9 cellular contexts compared by ENCODE assay signal in genomic region chr18:58584219-58585127, GRCh38. TPM values are rescaled to one million over a fixed set of nuclear protein-coding genes. Genes with fewer than 3 reads are reported as not detected.
DNase-seq lines count a peak whose midpoint lies in the region; ATAC-seq, FAIRE-seq and TF ChIP-seq lines count a peak whose summit lies in the region.
"Had no signal": no experiment of that assay in that cellular context is flagged by ENCODE, and none has a peak within 500 bp of the region (broad histone marks: within the 10 kb centered on the region; RNA-seq: fewer than 3 reads in every experiment).

No MANE protein-coding gene starts in this region.

- H3K9ac ChIP-seq in H1 (replicated peaks in 1 of 4; ENCODE audit: extremely low read depth in 1 of 4, low read depth in 3 of 4, low read length in 3 of 4) (peak overlapping the region in 2 of 4 experiments; percentile 0 to 17; a peak in 1 of 7 replicates), neuronal stem cell (ENCODE audit: low read depth, low read length, poor library complexity) (no peak overlapping the region)

- no peak overlapping the region for H2BK15ac ChIP-seq in H1 (ENCODE audit: low read length)
- H2BK15ac ChIP-seq in neuronal stem cell (ENCODE audit: low read length): no peak overlapping the region

- FAIRE-seq in GM18507 (lab: Jason Lieb, UNC): peak; percentile 57
- peak; percentile 94 for FAIRE-seq in H1 (lab: Jason Lieb, UNC)

- H3K27me3 ChIP-seq in H1 (replicated peaks in 1 of 4; ENCODE audit: control insufficient read depth in 3 of 4, extremely low read depth in 1 of 4, insufficient read depth in 3 of 4, low read length in 3 of 4) (no peaks in the 10 kb centered on the region), neuronal stem cell (ENCODE audit: control insufficient read depth in 3 of 3, insufficient read depth in 3 of 3, low read depth in 1 of 3, low read length in 3 of 3) (no peaks in the 10 kb centered on the region)

- POLR2A ChIA-PET in H1 (lab: Charles Lee; ENCODE audit: partially characterized antibody): no interaction called here

- peaks cover 4 to 20% (median 14%) of the 10 kb centered on the region in 4 experiments for H3K4me1 ChIP-seq in H1 (replicated peaks in 1 of 4; ENCODE audit: control insufficient read depth in 3 of 4, insufficient read depth in 4 of 4, low read length in 3 of 4)
- peaks cover 17 to 42% of the 10 kb centered on the region in 2 donors for H3K4me1 ChIP-seq in neuronal stem cell (ENCODE audit: control insufficient read depth in 2 of 2, insufficient read depth in 1 of 2, low read depth in 1 of 2, low read length in 2 of 2)

- H2BK5ac ChIP-seq in H1 (ENCODE audit: low read depth, low read length): peak overlapping the region; percentile 80; the same call in 1 of the 2 replicates
- no peak overlapping the region for H2BK5ac ChIP-seq in neuronal stem cell (ENCODE audit: low read length)

- H3K4me2 ChIP-seq in H1 (ENCODE audit: insufficient read depth in 1 of 2, low read depth in 2 of 2, low read length in 2 of 2): peak overlapping the region; percentile 26 to 46; a peak in 3 of 4 replicates
- peak overlapping the region; percentile 36 for H3K4me2 ChIP-seq in neuronal stem cell (ENCODE audit: insufficient read depth, low read length, poor library complexity, severe bottlenecking)

- peak overlapping the region; percentile 91 for H2BK12ac ChIP-seq in H1 (ENCODE audit: low read depth, low read length)
- no peak overlapping the region for H2BK12ac ChIP-seq in neuronal stem cell (ENCODE audit: low read length)

- H3K23me2 ChIP-seq in H1 (ENCODE audit: low read depth, low read length): no peaks in the 10 kb centered on the region

- H3K4ac ChIP-seq in H1 (replicated peaks; ENCODE audit: insufficient read length, low read depth, low read length) (no peak overlapping the region), neuronal stem cell (ENCODE audit: low read length) (no peak overlapping the region)

- H2AK5ac ChIP-seq in H1 (ENCODE audit: low read depth, low read length): no peak overlapping the region; the same call in 1 of the 2 replicates
- no peak overlapping the region for H2AK5ac ChIP-seq in neuronal stem cell (ENCODE audit: low read depth, low read length)

- no peaks in the 10 kb centered on the region for H4K20me1 ChIP-seq in H1 (replicated peaks in 1 of 2; ENCODE audit: control insufficient read depth in 1 of 2, insufficient read depth in 2 of 2, low read length in 2 of 2)

- TF ChIP-seq RAD21 in H1 (IDR thresholded peaks at IDR 0.05 in 1 of 2, conservative IDR thresholded peaks at IDR 0.05 in 1 of 2; ENCODE audit: low read depth in 2 of 2, low read length in 2 of 2): no peak

- H2BK120ac ChIP-seq in H1 (replicated peaks; ENCODE audit: low read depth, low read length) (peak overlapping the region; percentile 85), neuronal stem cell (ENCODE audit: low read depth, low read length) (no peak overlapping the region)

- WGBS in H1 (ENCODE audit: extremely low coverage in 1 of 2, insufficient coverage in 1 of 2, insufficient read length in 1 of 2, insufficient replicate concordance in 2 of 2, low coverage in 1 of 2, low lambda C conversion rate in 2 of 2, missing lambda C conversion rate in 1 of 2), 2 experiments: 62% methylated on average over 8 of the region's 8 CpGs; no CpG with 5 or more reads in 1 of the 2 experiments
- WGBS in neuronal stem cell (ENCODE audit: extremely low coverage in 2 of 2, insufficient read length in 2 of 2, insufficient replicate concordance in 1 of 2), 2 donors: no CpG with 5 or more reads among the region's 8 CpGs

- DNase-seq in GM18507 (ENCODE audit: extremely low spot score, insufficient read length, low read depth) (no peak), NOMO-1 treated with dmso at 0.1 percent for 144 hours (lab: John Stamatoyannopoulos, UW; ENCODE audit: unreplicated experiment) (peak; percentile 56), H1 (ENCODE audit: low read depth in 1 of 2, low spot score in 2 of 2) (peak in 1 of 2 experiments; percentile 53), neuronal stem cell (ENCODE audit: low spot score) (peak; percentile 58), activated gamma-delta T cell (lab: John Stamatoyannopoulos, UW) (no peak), NCI-H345 treated with DMSO at 0.1 percent for 48 hours (lab: John Stamatoyannopoulos, UW; ENCODE audit: unreplicated experiment) (no peak), ecto neural progenitor cell (ENCODE audit: low spot score) (no peak)
- DNase-seq: NCI-H146 had no signal

- no peak overlapping the region for H2AFZ ChIP-seq in H1 (ENCODE audit: low read length)
- peak overlapping the region; percentile 75 for H2AFZ ChIP-seq in neuronal stem cell (ENCODE audit: low read length)

- H2BK20ac ChIP-seq in H1 (ENCODE audit: low read length): peak overlapping the region; percentile 93

- no peak for ATAC-seq in GM19035 (IDR thresholded peaks at IDR 0.05; ENCODE audit: unreplicated experiment)

- CTCF ChIA-PET in H1 (lab: Charles Lee; ENCODE audit: partially characterized antibody): no interaction called here

- H3K14ac ChIP-seq in H1 (ENCODE audit: insufficient read length) (no peak overlapping the region), neuronal stem cell (ENCODE audit: low read length) (no peak overlapping the region)

- 0 out of 8 replicates have a peak, but pooled peaks cover 0 to 4% (median 0%) of the 10 kb centered on the region in 4 experiments for H3K36me3 ChIP-seq in H1 (ENCODE audit: control insufficient read depth in 2 of 4, insufficient read depth in 4 of 4, low read length in 3 of 4)
- peaks cover 0 to 2% of the 10 kb centered on the region in 2 donors for H3K36me3 ChIP-seq in neuronal stem cell (replicated peaks in 1 of 2; ENCODE audit: control insufficient read depth in 2 of 2, insufficient read depth in 2 of 2, low read length in 2 of 2)

- H4K5ac ChIP-seq in H1 (ENCODE audit: insufficient read length, low read depth, low read length): peak overlapping the region; percentile 16

- H4K91ac ChIP-seq in H1 (replicated peaks; ENCODE audit: insufficient read length, low read length) (peak overlapping the region; percentile 45), neuronal stem cell (ENCODE audit: low read depth, low read length, poor library complexity) (no peak overlapping the region)

- H3K9me3 ChIP-seq in H1 (ENCODE audit: insufficient read depth in 2 of 2, low read depth in 1 of 2, low read length in 1 of 2) (peaks cover 6 to 13% of the 10 kb centered on the region in 2 experiments; a peak in 2 of 4 replicates), neuronal stem cell (replicated peaks in 1 of 2; ENCODE audit: control insufficient read depth in 2 of 2, insufficient read depth in 1 of 2, low read depth in 1 of 2, low read length in 2 of 2) (peaks cover 4 to 32% of the 10 kb centered on the region in 2 donors)

- no peak overlapping the region for H3K23ac ChIP-seq in H1 (ENCODE audit: insufficient read length)
- H3K23ac ChIP-seq in neuronal stem cell (ENCODE audit: low read depth, low read length, poor library complexity): no peak overlapping the region

- TF ChIP-seq CTCF in H1 (IDR thresholded peaks at IDR 0.05; ENCODE audit: control extremely low read depth in 1 of 3, insufficient read depth in 1 of 3, low read depth in 1 of 3, low read length in 3 of 3): 0 out of 4 replicates have a peak, but pooled peaks of 1 of the 3 experiments have one; percentile 0

- H3K4me3 ChIP-seq in H1 (ENCODE audit: extremely low read depth in 1 of 4, insufficient read depth in 2 of 4, low read depth in 3 of 4, low read length in 4 of 4) (peak overlapping the region in 1 of 4 experiments; percentile 31; a peak in 3 of 8 replicates), neuronal stem cell (ENCODE audit: low read length in 2 of 2) (no peak overlapping the region)

- H3K27ac ChIP-seq in H1 (ENCODE audit: low read depth, low read length) (peak overlapping the region; percentile 71; the same call in 1 of the 2 replicates), neuronal stem cell (replicated peaks; ENCODE audit: low read length) (peak overlapping the region; percentile 93)

- H4K8ac ChIP-seq in H1 (ENCODE audit: extremely low read depth, insufficient read depth, low read length) (no peak overlapping the region), neuronal stem cell (ENCODE audit: low read depth, low read length) (no peak overlapping the region)

- no peak for TF ChIP-seq POLR2A in H1 (IDR thresholded peaks at IDR 0.05; ENCODE audit: control extremely low read depth in 1 of 2, low read depth in 2 of 2, low read length in 2 of 2)

- no peaks in the 10 kb centered on the region for H3K79me1 ChIP-seq in H1 (ENCODE audit: low read depth, low read length)
- no peaks in the 10 kb centered on the region for H3K79me1 ChIP-seq in neuronal stem cell (ENCODE audit: low read depth, low read length)

- 0 out of 3 replicates have a peak, but pooled peaks of 1 of the 2 experiments have one; percentile 65 for TF ChIP-seq EP300 in H1 (IDR thresholded peaks at IDR 0.05; ENCODE audit: borderline replicate concordance in 1 of 2, low read depth in 2 of 2, low read length in 2 of 2)

- no peak overlapping the region for H3K56ac ChIP-seq in H1 (replicated peaks; ENCODE audit: insufficient read length, low read depth, low read length)

- no peaks in the 10 kb centered on the region for H3K79me2 ChIP-seq in H1 (ENCODE audit: control insufficient read depth in 1 of 2, insufficient read depth in 2 of 2, low read length in 2 of 2)

- H3K18ac ChIP-seq in H1 (ENCODE audit: extremely low read depth, low read length): peak overlapping the region; percentile 76
- peak overlapping the region; percentile 81 for H3K18ac ChIP-seq in neuronal stem cell (ENCODE audit: low read length)

TF ChIP-seq in H1, 55 proteins besides CTCF, POLR2A, EP300 and RAD21 (continues in another document):
- peak; percentile 61; the same call in 1 of the 2 replicates for TF ChIP-seq SP1 (IDR thresholded peaks at IDR 0.05; ENCODE audit: low read depth, low read length)

RNA-seq across cellular contexts. Expression of gene ALPK2, which starts 44.4 kb away (rescaled TPM):
- 0.38 and 0.41 TPM in 2 replicates for total RNA-seq in H1 (2021; fragmentation: NEBNext Ultra II Directional; extraction: Animal tissue kit (Norgen Biotek cat#: 25700))
- polyA plus RNA-seq in H1 (2011; rRNA removed): 0.09 and 0.13 TPM in 2 replicates
- polyA plus RNA-seq in H1 (2011; cell fraction: cytosol; rRNA removed): 0.31 TPM
- polyA plus RNA-seq in H1 (2011; cell fraction: nucleus; rRNA removed): 0.19 TPM
- 0.15 to 0.65 TPM (median 0.39 TPM) in 4 replicates for polyA plus RNA-seq in H1 (2012, experiment 1 of 2)
- not detected for polyA plus RNA-seq in H1 (2012, experiment 2 of 2)
- 0.12 TPM for polyA plus RNA-seq in H1 (2013, experiment 1 of 2)
- polyA plus RNA-seq in H1 (2013, experiment 2 of 2): 0.28 TPM
- polyA minus RNA-seq in H1 (2011; rRNA and poly(A)+ RNA removed): 0.49 and 0.54 TPM in 2 replicates
- polyA minus RNA-seq in H1 (2011; cell fraction: cytosol; rRNA and poly(A)+ RNA removed): 1.6 TPM
- 1.3 TPM for polyA minus RNA-seq in H1 (2011; cell fraction: nucleus; rRNA and poly(A)+ RNA removed)
- polyA plus RNA-seq in neuronal stem cell (2013, experiment 1 of 2): 0.28 TPM
- polyA plus RNA-seq in neuronal stem cell (2013, experiment 2 of 2): 0.21 TPM

Comparison
In these comparisons a context has a peak if more than half of its experiments do, and no peak if none do; other contexts are left out.
1. DNase-seq: peak in NOMO-1 treated with dmso at 0.1 percent for 144 hours (single experiment) and neuronal stem cell (single experiment); none in GM18507 (single experiment), activated gamma-delta T cell (single experiment), NCI-H345 treated with DMSO at 0.1 percent for 48 hours (single experiment) and ecto neural progenitor cell (single experiment).